In genomic region chr12:125355614-125356013, GRCh38 we compare ENCODE assay signal across 22 cellular contexts.
"Had no signal": no experiment of that assay in that cellular context is flagged by ENCODE, and none has a peak within 500 bp of the region (broad histone marks: within the 10 kb centered on the region; RNA-seq: fewer than 3 reads in every experiment).

No MANE protein-coding gene starts in this region.

- H3K9me3 ChIP-seq: colonic mucosa, lower lobe of right lung had no signal

- H3K4me3 ChIP-seq: colonic mucosa, esophagus muscularis mucosa, gastroesophageal sphincter, heart left ventricle, hepatocyte, left lung, lower lobe of right lung had no signal

- DNase-seq: colonic mucosa; cortex of kidney; effector CD8-positive, alpha-beta T cell; effector memory CD8-positive, alpha-beta T cell; foreskin keratinocyte; heart left ventricle; hypothalamus; immature natural killer cell; islet precursor cell; kidney; kidney glomerular epithelial cell; left colon; left lung; left ventricle myocardium superior; lower lobe of right lung; mesenchymal stem cell; naive thymus-derived CD4-positive, alpha-beta T cell had no signal

- FAIRE-seq: endothelial cell of umbilical vein, frontal cortex, kidney had no signal

- ATAC-seq: effector memory CD8-positive, alpha-beta T cell; foreskin keratinocyte; gastroesophageal sphincter; heart left ventricle; left colon; left lung; left ventricle myocardium superior; lower lobe of right lung; naive thymus-derived CD4-positive, alpha-beta T cell had no signal

- H3K4me1 ChIP-seq: colonic mucosa, esophagus muscularis mucosa, foreskin keratinocyte, gastroesophageal sphincter, heart left ventricle, left lung, lower lobe of right lung had no signal

- H2AFZ ChIP-seq: hepatocyte had no signal

- H3K4me2 ChIP-seq: hepatocyte had no signal

- H3K27ac ChIP-seq: colonic mucosa, esophagus muscularis mucosa, foreskin keratinocyte, gastroesophageal sphincter, heart left ventricle, hepatocyte, left lung, lower lobe of right lung had no signal

- H3K36me3 ChIP-seq: colonic mucosa, esophagus muscularis mucosa, gastroesophageal sphincter, heart left ventricle, left lung, lower lobe of right lung had no signal

- H3K27me3 ChIP-seq: colonic mucosa, foreskin keratinocyte, hepatocyte had no signal

- H3K79me2 ChIP-seq: hepatocyte had no signal
